ENCODE assay signal across 24 cellular contexts in the genomic region with DNA sequence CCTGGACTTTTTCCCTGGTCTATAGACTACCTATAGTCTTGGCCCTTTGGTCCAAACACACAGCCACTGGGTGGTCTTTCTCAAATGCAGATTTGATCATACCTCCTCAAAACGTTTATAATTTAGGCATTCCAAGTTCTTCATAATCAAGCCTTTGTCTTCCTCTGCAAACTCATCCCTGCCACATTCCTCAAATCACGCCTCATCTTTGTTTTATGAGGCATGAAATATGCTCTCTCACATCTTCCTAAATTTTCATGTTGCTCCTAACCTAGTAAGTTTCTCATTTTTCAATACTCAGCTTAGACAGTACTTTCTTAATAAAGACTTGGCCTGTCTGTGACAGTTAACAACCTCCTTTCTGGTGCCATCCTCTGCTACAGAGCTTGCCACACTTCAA. TPM values are rescaled to one million over a fixed set of nuclear protein-coding genes. Genes with fewer than 3 reads are reported as not detected.
A peak's percentile ranks its signal among the peaks of the same experiment; 100 is the strongest.
DNase-seq lines count a peak whose midpoint lies in the region; ATAC-seq, FAIRE-seq and TF ChIP-seq lines count a peak whose summit lies in the region.
"Had no signal": no experiment of that assay in that cellular context is flagged by ENCODE, and none has a peak within 500 bp of the region (broad histone marks: within the 10 kb centered on the region; RNA-seq: fewer than 3 reads in every experiment).

No MANE protein-coding gene starts in this region.

- H3K9ac ChIP-seq in endothelial cell of umbilical vein (replicated peaks; ENCODE audit: extremely low read depth, insufficient read depth, low read length) (no peak overlapping the region), skeletal muscle tissue (ENCODE audit: low read depth in 1 of 3, low read length in 3 of 3) (peak overlapping the region in 1 of 3 donors; percentile 28)

- H3K27ac ChIP-seq in left ventricle myocardium inferior (replicated peaks) (peak overlapping the region; percentile 82), endothelial cell of umbilical vein (ENCODE audit: insufficient read depth, low read depth, low read length) (no peak overlapping the region), skeletal muscle tissue (ENCODE audit: low read depth, low read length) (peak overlapping the region; percentile 93)
- H3K27ac ChIP-seq: adrenal gland, gastroesophageal sphincter, left lung had no signal

- CTCF ChIA-PET in endothelial cell of umbilical vein (lab: Charles Lee): interaction anchor here (1.0 to 3.9 kb wide), 2 partner anchors 70 to 127 kb away, joined by 3 to 33 read pairs; no protein-coding TSS in a partner anchor

- no TSS peak for BruUV-seq in endothelial cell of umbilical vein (replicated peaks; lab: Mats Ljungman, UMichigan)

- H3K4me1 ChIP-seq in left ventricle myocardium inferior (peaks cover 36% of the 10 kb centered on the region), endothelial cell of umbilical vein (ENCODE audit: control insufficient read depth, extremely low read depth, insufficient read depth, low read length) (peaks cover 6% of the 10 kb centered on the region), skeletal muscle tissue (ENCODE audit: control insufficient read depth in 3 of 3, insufficient read depth in 3 of 3, low read length in 3 of 3) (peaks cover 0 to 14% (median 3%) of the 10 kb centered on the region in 3 donors)
- H3K4me1 ChIP-seq: adrenal gland, gastroesophageal sphincter, left lung had no signal

- no peaks in the 10 kb centered on the region for H4K20me1 ChIP-seq in endothelial cell of umbilical vein (replicated peaks; ENCODE audit: control insufficient read depth, extremely low read depth, insufficient read depth, low read length)

- no peaks in the 10 kb centered on the region for H3K9me1 ChIP-seq in endothelial cell of umbilical vein (replicated peaks; ENCODE audit: control insufficient read depth, extremely low read depth, insufficient read depth, low read length)

- no peak for DNase-seq in left ventricle myocardium inferior
- no peak for DNase-seq in left cardiac atrium
- DNase-seq in M059J (ENCODE audit: low read depth): peak; percentile 55
- DNase-seq in endothelial cell of umbilical vein (ENCODE audit: low read depth, low spot score): no peak
- no peak for DNase-seq in NCI-H524 treated with DMSO at 0.1 percent for 48 hours (lab: John Stamatoyannopoulos, UW)
- no peak for DNase-seq in activated naive CD4-positive, alpha-beta T cell treated with anti-CD3 and anti-CD28 coated beads, Interleukin-2, amount 50 U/mL, for 16 hours
- DNase-seq in putamen (ENCODE audit: low spot score): no peak
- DNase-seq: activated CD4-positive, alpha-beta T cell treated with anti-CD3 and anti-CD28 coated beads, Interleukin-2, amount 10 ng/mL, durations not matched to agents 24 days and 14 days; activated CD8-positive, alpha-beta memory T cell treated with anti-CD3 and anti-CD28 coated beads, Interleukin-2, amount 50 U/mL, for 48 hours; activated effector memory CD4-positive, alpha-beta T cell treated with anti-CD3 and anti-CD28 coated beads, Interleukin-2, amount 50 U/mL, for 16 hours; adrenal gland; CD8-positive, alpha-beta T cell; dermis blood vessel endothelial cell; DMS79; left lung; NCI-H1694 treated with DMSO at 0.1 percent for 48 hours; NCI-H2227 treated with DMSO at 0.1 percent for 48 hours; T-cell had no signal

- no peaks in the 10 kb centered on the region for H3K9me3 ChIP-seq in left ventricle myocardium inferior (replicated peaks)
- no peaks in the 10 kb centered on the region for H3K9me3 ChIP-seq in endothelial cell of umbilical vein (replicated peaks; ENCODE audit: control insufficient read depth, insufficient read depth, low read length)
- H3K9me3 ChIP-seq in skeletal muscle tissue (ENCODE audit: control insufficient read depth in 3 of 3, low read length in 3 of 3): no peaks in the 10 kb centered on the region
- H3K9me3 ChIP-seq: adrenal gland, gastroesophageal sphincter, left lung had no signal

- FAIRE-seq in endothelial cell of umbilical vein (lab: Jason Lieb, UNC): no peak

- H3K27me3 ChIP-seq in left ventricle myocardium inferior (ENCODE audit: low read depth) (peaks cover 4% of the 10 kb centered on the region), endothelial cell of umbilical vein (ENCODE audit: control insufficient read depth in 2 of 2, insufficient read depth in 2 of 2, low read length in 2 of 2) (no peaks in the 10 kb centered on the region), skeletal muscle tissue (ENCODE audit: control insufficient read depth in 3 of 3, insufficient read depth in 3 of 3, low read length in 3 of 3) (no peaks in the 10 kb centered on the region)
- H3K27me3 ChIP-seq: adrenal gland, gastroesophageal sphincter, left lung had no signal

- POLR2A ChIA-PET in endothelial cell of umbilical vein (lab: Charles Lee): no interaction called here

- no peak overlapping the region for H3K4me3 ChIP-seq in left ventricle myocardium inferior
- H3K4me3 ChIP-seq in endothelial cell of umbilical vein (replicated peaks in 1 of 3; ENCODE audit: insufficient read depth in 1 of 3, low read depth in 1 of 3, low read length in 3 of 3): no peak overlapping the region
- H3K4me3 ChIP-seq in skeletal muscle tissue (ENCODE audit: low read length in 3 of 3): no peak overlapping the region
- H3K4me3 ChIP-seq: adrenal gland, gastroesophageal sphincter, left lung had no signal

- H3K36me3 ChIP-seq in left ventricle myocardium inferior (no peaks in the 10 kb centered on the region), endothelial cell of umbilical vein (ENCODE audit: control insufficient read depth in 2 of 2, extremely low read depth in 1 of 2, insufficient read depth in 2 of 2, low read length in 2 of 2) (no peaks in the 10 kb centered on the region), skeletal muscle tissue (ENCODE audit: control insufficient read depth in 3 of 3, insufficient read depth in 3 of 3, low read length in 3 of 3) (no peaks in the 10 kb centered on the region)
- H3K36me3 ChIP-seq: adrenal gland, gastroesophageal sphincter, left lung had no signal

- dilution Hi-C loops in endothelial cell of umbilical vein (cut with MboI; ENCODE audit: extremely low pct_ligation_motif_present, low sequenced_read_pairs): no loop called here

- H3K79me2 ChIP-seq in endothelial cell of umbilical vein (ENCODE audit: control insufficient read depth, insufficient read depth, low read length): no peaks in the 10 kb centered on the region

- TF ChIP-seq CTCF in left ventricle myocardium inferior (IDR thresholded peaks at IDR 0.05; ENCODE audit: borderline replicate concordance): no peak
- TF ChIP-seq CTCF in endothelial cell of umbilical vein (IDR thresholded peaks at IDR 0.05; ENCODE audit: extremely low read depth in 1 of 2, insufficient read depth in 1 of 2, low read depth in 1 of 2, low read length in 2 of 2): no peak

- intact Hi-C loops in left ventricle myocardium inferior (cut with micrococcal nuclease) (no loop called here), left cardiac atrium (cut with DNase I) (no loop called here), endothelial cell of umbilical vein (cut with micrococcal nuclease) (no loop called here)

- H2AFZ ChIP-seq in endothelial cell of umbilical vein (ENCODE audit: low read depth, low read length): peak overlapping the region; percentile 9

- no peak overlapping the region for H3K4me2 ChIP-seq in endothelial cell of umbilical vein (ENCODE audit: insufficient read depth, low read length)

- ATAC-seq in left cardiac atrium: no peak
- ATAC-seq: CD8-positive, alpha-beta T cell; gastroesophageal sphincter; left lung; T-cell had no signal

- no peak for TF ChIP-seq POLR2A in endothelial cell of umbilical vein (IDR thresholded peaks at IDR 0.05; ENCODE audit: low read depth, low read length)

TF ChIP-seq in endothelial cell of umbilical vein, 7 proteins besides CTCF, POLR2A, EP300 and RAD21 (continues in another document):
- TF ChIP-seq, protein P1, sequence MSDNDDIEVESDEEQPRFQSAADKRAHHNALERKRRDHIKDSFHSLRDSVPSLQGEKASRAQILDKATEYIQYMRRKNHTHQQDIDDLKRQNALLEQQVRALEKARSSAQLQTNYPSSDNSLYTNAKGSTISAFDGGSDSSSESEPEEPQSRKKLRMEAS (IDR thresholded peaks at IDR 0.05; ENCODE audit: insufficient read depth, insufficient read length): no peak
- TF ChIP-seq GATA2 (IDR thresholded peaks at IDR 0.05; ENCODE audit: insufficient read depth, insufficient read length, low read depth, low read length) (no peak), POLR2AphosphoS5 (IDR thresholded peaks at IDR 0.05; ENCODE audit: insufficient read depth, low read depth, low read length) (no peak), MYC (IDR thresholded peaks at IDR 0.05; ENCODE audit: low read depth, low read length) (no peak), EZH2 (IDR thresholded peaks at IDR 0.05; ENCODE audit: borderline replicate concordance, low read depth, low read length, severe bottlenecking) (no peak), JUN (IDR thresholded peaks at IDR 0.05; ENCODE audit: borderline replicate concordance, insufficient read depth, insufficient read length, low read depth) (no peak)

RNA-seq across cellular contexts. Expression of a gene that starts 10.9 kb away (rescaled TPM):
- 31.9 TPM for total RNA-seq in left ventricle myocardium inferior
- 10 to 100 TPM; 31.9 to 34.7 TPM for total RNA-seq in left cardiac atrium
- total RNA-seq in M059J (2014; rRNA removed; shearing (Covaris generic)): 63.5 and 95.5 TPM in 2 replicates
- total RNA-seq in endothelial cell of umbilical vein: 68.7 and 73.7 TPM in 2 replicates
- polyA plus RNA-seq in endothelial cell of umbilical vein: 8.0 and 10.6 TPM in 2 replicates
- 10.3 and 10.6 TPM in 2 replicates for polyA plus RNA-seq in endothelial cell of umbilical vein (2011; cell fraction: cytosol; rRNA removed)
- polyA plus RNA-seq in endothelial cell of umbilical vein (2011; cell fraction: nucleus; rRNA removed): 39.8 and 54.7 TPM in 2 replicates
- polyA plus RNA-seq in endothelial cell of umbilical vein (2012): 35.2 and 47.5 TPM in 2 replicates
- polyA minus RNA-seq in endothelial cell of umbilical vein: 27.4 and 33.2 TPM in 2 replicates
- 27.0 TPM for polyA minus RNA-seq in endothelial cell of umbilical vein (2011; cell fraction: cytosol; rRNA and poly(A)+ RNA removed)
- 66.6 and 107 TPM in 2 replicates for polyA minus RNA-seq in endothelial cell of umbilical vein (2011; cell fraction: nucleus; rRNA and poly(A)+ RNA removed)
- 64.7 TPM for total RNA-seq in skeletal muscle tissue

RNA-seq across cellular contexts. Expression of a gene that starts 23.3 kb away (rescaled TPM):
- total RNA-seq in left ventricle myocardium inferior: 124 TPM
- total RNA-seq in left cardiac atrium: 100 to 1,000 TPM in 1 of 2 donors, 10 to 100 TPM in 1; 62.2 to 110 TPM
- total RNA-seq in M059J (2014; rRNA removed; shearing (Covaris generic)): 30.8 and 34.5 TPM in 2 replicates
- total RNA-seq in endothelial cell of umbilical vein: not detected in 2 replicates
- polyA plus RNA-seq in endothelial cell of umbilical vein: 0.01 TPM in 1 of 2 replicates, not detected in the other
- polyA plus RNA-seq in endothelial cell of umbilical vein (2011; cell fraction: cytosol; rRNA removed): 0.03 TPM in 2 replicates
- polyA plus RNA-seq in endothelial cell of umbilical vein (2011; cell fraction: nucleus; rRNA removed): 0.03 and 0.04 TPM in 2 replicates
- 0.07 and 0.23 TPM in 2 replicates for polyA plus RNA-seq in endothelial cell of umbilical vein (2012)
- 0.04 TPM in 1 of 2 replicates, not detected in the other for polyA minus RNA-seq in endothelial cell of umbilical vein
- 46.0 TPM for polyA minus RNA-seq in endothelial cell of umbilical vein (2011; cell fraction: cytosol; rRNA and poly(A)+ RNA removed)
- polyA minus RNA-seq in endothelial cell of umbilical vein (2011; cell fraction: nucleus; rRNA and poly(A)+ RNA removed): 0.10 TPM in 1 of 2 replicates, not detected in the other
- total RNA-seq in skeletal muscle tissue: 57.4 TPM
- total RNA-seq: activated CD4-positive, alpha-beta T cell treated with anti-CD3 and anti-CD28 coated beads, Interleukin-2, amount 10 ng/mL, durations not matched to agents 24 days and 14 days; CD8-positive, alpha-beta T cell; dermis blood vessel endothelial cell; mononuclear cell; neural crest cell; renal cortical epithelial cell; T-cell; temporal lobe had no signal

Comparison
In these comparisons a context has a peak if more than half of its experiments do, and no peak if none do; other contexts are left out.
1. RNA of a gene that starts 23.3 kb away (total RNA-seq): 124 TPM in left ventricle myocardium inferior (single experiment), 62.2 to 110 TPM in left cardiac atrium, 57.4 TPM in skeletal muscle tissue (single experiment) and 30.8 to 34.5 TPM in M059J; not detected in endothelial cell of umbilical vein; every median in the first group is over 10 times any median in the second.